In genomic region chr1:40762144-40762923, GRCh38 we compare ENCODE assay signal across 20 cellular contexts. TPM values are rescaled to one million over a fixed set of nuclear protein-coding genes. Genes with fewer than 3 reads are reported as not detected.
DNase-seq lines count a peak whose midpoint lies in the region; ATAC-seq and TF ChIP-seq lines count a peak whose summit lies in the region.
"Had no signal": no experiment of that assay in that cellular context is flagged by ENCODE, and none has a peak within 500 bp of the region (broad histone marks: within the 10 kb centered on the region; RNA-seq: fewer than 3 reads in every experiment).

No MANE protein-coding gene starts in this region.

- ATAC-seq in left ventricle myocardium superior, result no peak
- ATAC-seq in activated CD8-positive, alpha-beta T cell treated with anti-CD3 and anti-CD28 coated beads for 36 hours, result no peak
- no peak for ATAC-seq in stimulated activated memory B cell treated with anti-CD40 and anti-IgM and Interleukin-4, amounts not matched to agents 10 μg/mL and 1 μg/mL and 100 μg/mL, for 72 hours
- ATAC-seq: heart left ventricle, PC-3, SK-N-SH treated with all-trans-retinoic acid at 6 μM for 48 hours had no signal

- H3K4me3 ChIP-seq in left ventricle myocardium inferior, result no peak overlapping the region
- H3K4me3 ChIP-seq: GM23248, heart left ventricle, skin epidermis had no signal

- no peaks in the 10 kb centered on the region for H3K9me3 ChIP-seq in left ventricle myocardium inferior (replicated peaks)
- H3K9me3 ChIP-seq: heart left ventricle had no signal

- peaks cover 78% of the 10 kb centered on the region for H3K4me1 ChIP-seq in left ventricle myocardium inferior

- H3K9me3 Mint-ChIP-seq in activated CD8-positive, alpha-beta T cell treated with anti-CD3 and anti-CD28 coated beads for 36 hours, result no peaks in the 10 kb centered on the region
- no peaks in the 10 kb centered on the region for H3K9me3 Mint-ChIP-seq in stimulated activated memory B cell treated with anti-CD40 and anti-IgM and Interleukin-4, amounts not matched to agents 10 μg/mL and 1 μg/mL and 100 μg/mL, for 72 hours

- H3K27me3 Mint-ChIP-seq in activated CD8-positive, alpha-beta T cell treated with anti-CD3 and anti-CD28 coated beads for 36 hours, result no peaks in the 10 kb centered on the region
- no peaks in the 10 kb centered on the region for H3K27me3 Mint-ChIP-seq in stimulated activated memory B cell treated with anti-CD40 and anti-IgM and Interleukin-4, amounts not matched to agents 10 μg/mL and 1 μg/mL and 100 μg/mL, for 72 hours

- intact Hi-C loops in left ventricle myocardium inferior (cut with micrococcal nuclease), result no loop called here
- intact Hi-C loops in left ventricle myocardium superior (cut with micrococcal nuclease), result no loop called here
- intact Hi-C loops in activated CD8-positive, alpha-beta T cell treated with anti-CD3 and anti-CD28 coated beads for 36 hours (cut with micrococcal nuclease), result no loop called here

- H3K4me1 Mint-ChIP-seq in activated CD8-positive, alpha-beta T cell treated with anti-CD3 and anti-CD28 coated beads for 36 hours (ENCODE audit: low read depth), result peaks cover 36% of the 10 kb centered on the region
- H3K4me1 Mint-ChIP-seq in stimulated activated memory B cell treated with anti-CD40 and anti-IgM and Interleukin-4, amounts not matched to agents 10 μg/mL and 1 μg/mL and 100 μg/mL, for 72 hours, result peaks cover 38% of the 10 kb centered on the region

- TF ChIP-seq CTCF in left ventricle myocardium inferior (IDR thresholded peaks at IDR 0.05; ENCODE audit: borderline replicate concordance) (no peak), GM20000 (IDR thresholded peaks at IDR 0.05; ENCODE audit: extremely low read depth, missing control alignments) (no peak)
- TF ChIP-seq CTCF in activated CD8-positive, alpha-beta T cell treated with anti-CD3 and anti-CD28 coated beads for 36 hours (IDR thresholded peaks at IDR 0.05), result no peak

- POLR2A ChIA-PET in activated CD8-positive, alpha-beta T cell treated with anti-CD3 and anti-CD28 coated beads for 36 hours (lab: Charles Lee), result no interaction called here

- peak overlapping the region; percentile 76 for H3K27ac Mint-ChIP-seq in activated CD8-positive, alpha-beta T cell treated with anti-CD3 and anti-CD28 coated beads for 36 hours
- peak overlapping the region; percentile 17 for H3K27ac Mint-ChIP-seq in stimulated activated memory B cell treated with anti-CD40 and anti-IgM and Interleukin-4, amounts not matched to agents 10 μg/mL and 1 μg/mL and 100 μg/mL, for 72 hours

- H3K36me3 Mint-ChIP-seq in activated CD8-positive, alpha-beta T cell treated with anti-CD3 and anti-CD28 coated beads for 36 hours (ENCODE audit: low read depth), result peaks cover 55% of the 10 kb centered on the region
- H3K36me3 Mint-ChIP-seq in stimulated activated memory B cell treated with anti-CD40 and anti-IgM and Interleukin-4, amounts not matched to agents 10 μg/mL and 1 μg/mL and 100 μg/mL, for 72 hours, result peaks cover 66% of the 10 kb centered on the region

- no peaks in the 10 kb centered on the region for H3K27me3 ChIP-seq in left ventricle myocardium inferior (ENCODE audit: low read depth)
- H3K27me3 ChIP-seq: heart left ventricle had no signal

- peaks cover 99% of the 10 kb centered on the region for H3K36me3 ChIP-seq in left ventricle myocardium inferior

- no peak overlapping the region for H3K4me3 Mint-ChIP-seq in activated CD8-positive, alpha-beta T cell treated with anti-CD3 and anti-CD28 coated beads for 36 hours
- no peak overlapping the region for H3K4me3 Mint-ChIP-seq in stimulated activated memory B cell treated with anti-CD40 and anti-IgM and Interleukin-4, amounts not matched to agents 10 μg/mL and 1 μg/mL and 100 μg/mL, for 72 hours

- no peak for DNase-seq in left ventricle myocardium inferior
- no peak for DNase-seq in left ventricle myocardium superior
- peak; percentile 51 for DNase-seq in GM20000 (ENCODE audit: low spot score)
- no peak for DNase-seq in activated CD8-positive, alpha-beta T cell treated with anti-CD3 and anti-CD28 coated beads for 36 hours
- DNase-seq in COLO829 (ENCODE audit: low spot score), result no peak
- no peak for DNase-seq in NCI-H748 (lab: John Stamatoyannopoulos, UW; ENCODE audit: unreplicated experiment)
- DNase-seq in NCI-H345 treated with DMSO at 0.1 percent for 48 hours (lab: John Stamatoyannopoulos, UW; ENCODE audit: unreplicated experiment), result no peak
- DNase-seq: amniotic stem cell, DMS 273 treated with DMSO at 0.1 percent for 48 hours, GM23248, heart left ventricle, NCI-H1417 treated with DMSO at 0.1 percent for 48 hours, NCI-H2227 treated with DMSO at 0.1 percent for 48 hours, PC-3, WERI-Rb-1 had no signal

- peak overlapping the region; percentile 30 for H3K27ac ChIP-seq in left ventricle myocardium inferior (replicated peaks)
- H3K27ac ChIP-seq: GM23248, heart left ventricle, KMS-11, skin epidermis, WERI-Rb-1 had no signal

- CTCF ChIA-PET in activated CD8-positive, alpha-beta T cell treated with anti-CD3 and anti-CD28 coated beads for 36 hours (lab: Charles Lee), result interaction anchor here (4.0 kb wide), 1 partner anchor 12 kb away, joined by 92 read pairs; no protein-coding TSS in a partner anchor

RNA-seq across cellular contexts. Expression of gene KCNQ4, which starts 21.3 kb away (rescaled TPM):
- total RNA-seq in left ventricle myocardium inferior (1.5 TPM), left ventricle myocardium superior (1.9 TPM)
- total RNA-seq in activated CD8-positive, alpha-beta T cell treated with anti-CD3 and anti-CD28 coated beads for 36 hours, result under 1 TPM; 0.38 to 0.43 TPM
- total RNA-seq: GM23248, osteoblast had no signal
